31 cellular contexts compared by ENCODE assay signal in the genomic region with DNA sequence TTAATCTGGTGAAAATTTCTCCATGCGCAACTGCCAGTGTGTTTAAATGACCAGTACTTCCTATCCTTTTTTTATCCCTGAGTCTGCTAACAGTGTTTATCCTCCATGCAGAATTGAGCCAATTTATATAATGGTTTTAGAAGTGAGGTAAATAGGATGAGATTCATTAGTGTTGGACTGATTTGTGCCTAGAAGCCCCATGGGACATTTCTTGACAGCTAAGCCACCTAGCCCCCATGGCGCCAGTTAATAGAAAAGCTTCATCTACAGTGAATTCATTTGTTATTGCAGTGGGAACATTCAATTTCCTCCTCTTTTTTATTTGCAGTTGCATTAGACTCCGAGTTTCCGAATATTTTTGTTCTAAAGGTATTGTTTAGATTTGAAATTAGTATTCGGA.
"Had no signal": no experiment of that assay in that cellular context is flagged by ENCODE, and none has a peak within 500 bp of the region (broad histone marks: within the 10 kb centered on the region; RNA-seq: fewer than 3 reads in every experiment).

No MANE protein-coding gene starts in this region.

- H3K4me3 Mint-ChIP-seq: activated CD4-positive, alpha-beta T cell treated with anti-CD3 and anti-CD28 coated beads, Interleukin-2, amount 10 ng/mL, durations not matched to agents 24 days and 14 days; activated CD8-positive, alpha-beta T cell treated with anti-CD3 and anti-CD28 coated beads for 36 hours; activated naive CD8-positive, alpha-beta T cell treated with anti-CD3 and anti-CD28 coated beads for 36 hours; activated T-cell treated with anti-CD3 and anti-CD28 coated beads, Interleukin-2, amount 50 U/mL, for 72 hours; activated T-helper 17 cell treated with anti-CD3 and anti-CD28 coated beads, Interleukin-2, amount 50 U/mL, for 72 hours; T-helper 1 cell treated with Interleukin-12 subunit alpha and Interleukin-12 subunit beta and Interleukin-4 antibody, amounts not matched to agents 30 μg/mL and 1 μg/mL, for 36 hours; T-helper 2 cell treated with Interferon-gamma antibody and Interleukin-4, amounts not matched to agents 5 μg/mL and 100 μg/mL, for 36 hours had no signal

- H3K27me3 Mint-ChIP-seq: activated CD4-positive, alpha-beta T cell treated with anti-CD3 and anti-CD28 coated beads, Interleukin-2, amount 10 ng/mL, durations not matched to agents 24 days and 14 days had no signal

- DNase-seq: activated CD4-positive, alpha-beta T cell treated with anti-CD3 and anti-CD28 coated beads, Interleukin-2, amount 10 ng/mL, durations not matched to agents 24 days and 14 days; activated CD4-positive, alpha-beta T cell treated with anti-CD3 and anti-CD28 coated beads, Interleukin-2, amount 50 U/mL, for 4 hours; activated CD8-positive, alpha-beta T cell treated with anti-CD3 and anti-CD28 coated beads for 36 hours; activated effector memory CD4-positive, alpha-beta T cell treated with anti-CD3 and anti-CD28 coated beads, Interleukin-2, amount 50 U/mL, for 16 hours; activated naive CD4-positive, alpha-beta T cell; activated naive CD4-positive, alpha-beta T cell treated with anti-CD3 and anti-CD28 coated beads, Interleukin-2, amount 50 U/mL, for 16 hours; activated naive CD8-positive, alpha-beta T cell treated with anti-CD3 and anti-CD28 coated beads for 36 hours; activated T-cell treated with anti-CD3 and anti-CD28 coated beads, Interleukin-2, amount 50 U/mL, for 1 hour; activated T-cell treated with anti-CD3 and anti-CD28 coated beads, Interleukin-2, amount 50 U/mL, for 72 hours; amniotic stem cell; aorta; brain microvascular endothelial cell; central memory CD4-positive, alpha-beta T cell; NCI-H1092 treated with DMSO at 0.1 percent for 48 hours; NCI-H1694; NCI-H2081 treated with DMSO at 0.1 percent for 48 hours; NCI-H2171 treated with DMSO at 0.1 percent for 48 hours; NCI-H2227 treated with DMSO at 0.1 percent for 48 hours; NCI-H446; NCI-H510A treated with DMSO at 0.1 percent for 48 hours; NCI-H526 treated with DMSO at 0.1 percent for 48 hours; NK-92 treated with Interleukin-12 subunit alpha and Interleukin-12 subunit beta, amount 100 ng/mL, for 24 hours; PC-3; Peyer's patch; RPMI8226; SHP77 treated with DMSO at 0.1 percent for 48 hours; SK-N-SH had no signal

- H3K4me1 Mint-ChIP-seq: activated CD4-positive, alpha-beta T cell treated with anti-CD3 and anti-CD28 coated beads, Interleukin-2, amount 10 ng/mL, durations not matched to agents 24 days and 14 days; activated naive CD8-positive, alpha-beta T cell treated with anti-CD3 and anti-CD28 coated beads for 36 hours; activated T-helper 17 cell treated with anti-CD3 and anti-CD28 coated beads, Interleukin-2, amount 50 U/mL, for 72 hours had no signal

- FAIRE-seq: TTC549 had no signal

- H3K9me3 Mint-ChIP-seq: activated CD4-positive, alpha-beta T cell treated with anti-CD3 and anti-CD28 coated beads, Interleukin-2, amount 10 ng/mL, durations not matched to agents 24 days and 14 days; activated CD8-positive, alpha-beta T cell treated with anti-CD3 and anti-CD28 coated beads for 36 hours; activated T-helper 17 cell treated with anti-CD3 and anti-CD28 coated beads, Interleukin-2, amount 50 U/mL, for 72 hours; T-helper 1 cell treated with Interleukin-12 subunit alpha and Interleukin-12 subunit beta and Interleukin-4 antibody, amounts not matched to agents 30 μg/mL and 1 μg/mL, for 36 hours; T-helper 2 cell treated with Interferon-gamma antibody and Interleukin-4, amounts not matched to agents 5 μg/mL and 100 μg/mL, for 36 hours had no signal

- H3K27ac Mint-ChIP-seq: activated CD4-positive, alpha-beta T cell treated with anti-CD3 and anti-CD28 coated beads, Interleukin-2, amount 10 ng/mL, durations not matched to agents 24 days and 14 days; activated CD8-positive, alpha-beta T cell treated with anti-CD3 and anti-CD28 coated beads for 36 hours; activated naive CD8-positive, alpha-beta T cell treated with anti-CD3 and anti-CD28 coated beads for 36 hours; activated T-cell treated with anti-CD3 and anti-CD28 coated beads, Interleukin-2, amount 50 U/mL, for 72 hours; activated T-helper 17 cell treated with anti-CD3 and anti-CD28 coated beads, Interleukin-2, amount 50 U/mL, for 72 hours; T-helper 1 cell treated with Interleukin-12 subunit alpha and Interleukin-12 subunit beta and Interleukin-4 antibody, amounts not matched to agents 30 μg/mL and 1 μg/mL, for 36 hours; T-helper 2 cell treated with Interferon-gamma antibody and Interleukin-4, amounts not matched to agents 5 μg/mL and 100 μg/mL, for 36 hours had no signal

- H3K36me3 Mint-ChIP-seq: activated naive CD8-positive, alpha-beta T cell treated with anti-CD3 and anti-CD28 coated beads for 36 hours had no signal
